34 cellular contexts compared by ENCODE assay signal in genomic region chr5:68314465-68314864, GRCh38.
"Had no signal": no experiment of that assay in that cellular context is flagged by ENCODE, and none has a peak within 500 bp of the region (broad histone marks: within the 10 kb centered on the region; RNA-seq: fewer than 3 reads in every experiment).

No MANE protein-coding gene starts in this region.

- H3K27me3 ChIP-seq: MG63 had no signal

- H3K36me3 ChIP-seq: MG63 had no signal

- H3K4me3 ChIP-seq: MG63 had no signal

- DNase-seq: Karpas-422, Kasumi-1, MG63, MM.1S, MV-4-11, NCI-H1048, NCI-H1092, NCI-H1092 treated with DMSO at 0.1 percent for 48 hours, NCI-H1105, NCI-H1105 treated with DMSO at 0.1 percent for 48 hours, NCI-H1417, NCI-H1417 treated with DMSO at 0.1 percent for 48 hours, NCI-H1436, NCI-H1436 treated with DMSO at 0.1 percent for 48 hours, NCI-H146, NCI-H1694, NCI-H1694 treated with DMSO at 0.1 percent for 48 hours, NCI-H187, NCI-H187 treated with DMSO at 0.1 percent for 48 hours, NCI-H1930, NCI-H2029, NCI-H2029 treated with DMSO at 0.1 percent for 48 hours, NCI-H2081, NCI-H2081 treated with DMSO at 0.1 percent for 48 hours, NCI-H2107, NCI-H2171, NCI-H2171 treated with DMSO at 0.1 percent for 48 hours, NCI-H2227 treated with DMSO at 0.1 percent for 48 hours, NCI-H226, NCI-H345, NCI-H446, NCI-H446 treated with DMSO at 0.1 percent for 48 hours, NCI-H510A, NCI-H510A treated with DMSO at 0.1 percent for 48 hours had no signal
